In genomic region chr14:22599349-22599748, GRCh38 we compare ENCODE assay signal across 1 cellular context.
TF ChIP-seq lines count a peak whose summit lies in the region.

No MANE protein-coding gene starts in this region.

TF ChIP-seq in GM12878, 131 proteins besides CTCF, POLR2A, EP300 and RAD21:
- TF ChIP-seq ASH2L (IDR thresholded peaks at IDR 0.05; ENCODE audit: borderline replicate concordance, low read depth) = no peak
- TF ChIP-seq IRF3 (IDR thresholded peaks at IDR 0.05) = no peak
- TF ChIP-seq, protein P1, sequence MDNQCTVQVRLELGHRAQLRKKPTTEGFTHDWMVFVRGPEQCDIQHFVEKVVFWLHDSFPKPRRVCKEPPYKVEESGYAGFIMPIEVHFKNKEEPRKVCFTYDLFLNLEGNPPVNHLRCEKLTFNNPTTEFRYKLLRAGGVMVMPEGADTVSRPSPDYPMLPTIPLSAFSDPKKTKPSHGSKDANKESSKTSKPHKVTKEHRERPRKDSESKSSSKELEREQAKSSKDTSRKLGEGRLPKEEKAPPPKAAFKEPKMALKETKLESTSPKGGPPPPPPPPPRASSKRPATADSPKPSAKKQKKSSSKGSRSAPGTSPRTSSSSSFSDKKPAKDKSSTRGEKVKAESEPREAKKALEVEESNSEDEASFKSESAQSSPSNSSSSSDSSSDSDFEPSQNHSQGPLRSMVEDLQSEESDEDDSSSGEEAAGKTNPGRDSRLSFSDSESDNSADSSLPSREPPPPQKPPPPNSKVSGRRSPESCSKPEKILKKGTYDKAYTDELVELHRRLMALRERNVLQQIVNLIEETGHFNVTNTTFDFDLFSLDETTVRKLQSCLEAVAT (IDR thresholded peaks at IDR 0.05) = no peak
- TF ChIP-seq STAT3 (IDR thresholded peaks at IDR 0.05; ENCODE audit: low read depth, low read length) = no peak
- no peak for TF ChIP-seq BCLAF1 (IDR thresholded peaks at IDR 0.05)
- TF ChIP-seq CHD1 (IDR thresholded peaks at IDR 0.05; ENCODE audit: low read depth, low read length) = no peak
- TF ChIP-seq, protein P2, sequence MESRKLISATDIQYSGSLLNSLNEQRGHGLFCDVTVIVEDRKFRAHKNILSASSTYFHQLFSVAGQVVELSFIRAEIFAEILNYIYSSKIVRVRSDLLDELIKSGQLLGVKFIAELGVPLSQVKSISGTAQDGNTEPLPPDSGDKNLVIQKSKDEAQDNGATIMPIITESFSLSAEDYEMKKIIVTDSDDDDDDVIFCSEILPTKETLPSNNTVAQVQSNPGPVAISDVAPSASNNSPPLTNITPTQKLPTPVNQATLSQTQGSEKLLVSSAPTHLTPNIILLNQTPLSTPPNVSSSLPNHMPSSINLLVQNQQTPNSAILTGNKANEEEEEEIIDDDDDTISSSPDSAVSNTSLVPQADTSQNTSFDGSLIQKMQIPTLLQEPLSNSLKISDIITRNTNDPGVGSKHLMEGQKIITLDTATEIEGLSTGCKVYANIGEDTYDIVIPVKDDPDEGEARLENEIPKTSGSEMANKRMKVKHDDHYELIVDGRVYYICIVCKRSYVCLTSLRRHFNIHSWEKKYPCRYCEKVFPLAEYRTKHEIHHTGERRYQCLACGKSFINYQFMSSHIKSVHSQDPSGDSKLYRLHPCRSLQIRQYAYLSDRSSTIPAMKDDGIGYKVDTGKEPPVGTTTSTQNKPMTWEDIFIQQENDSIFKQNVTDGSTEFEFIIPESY (IDR thresholded peaks at IDR 0.05) = no peak
- no peak for TF ChIP-seq CREB1 (IDR thresholded peaks at IDR 0.05; ENCODE audit: low read depth)
- no peak for TF ChIP-seq ZBTB4 (CRISPR knock-in tag; IDR thresholded peaks at IDR 0.05)
- no peak for TF ChIP-seq ZZZ3 (IDR thresholded peaks at IDR 0.05; ENCODE audit: control insufficient read depth, insufficient read length, low read depth)
- no peak for TF ChIP-seq PAX8 (IDR thresholded peaks at IDR 0.05)
- no peak for TF ChIP-seq ZNF622 (IDR thresholded peaks at IDR 0.05)
- TF ChIP-seq EGR1 (IDR thresholded peaks at IDR 0.05; ENCODE audit: borderline replicate concordance in 1 of 2, low read depth in 2 of 2, low read length in 2 of 2) = no peak
